In genomic region chr5:113132579-113132978, GRCh38 we compare ENCODE assay signal across 18 cellular contexts.
DNase-seq lines count a peak whose midpoint lies in the region; ATAC-seq and TF ChIP-seq lines count a peak whose summit lies in the region.
"Had no signal": no experiment of that assay in that cellular context is flagged by ENCODE, and none has a peak within 500 bp of the region (broad histone marks: within the 10 kb centered on the region; RNA-seq: fewer than 3 reads in every experiment).

No MANE protein-coding gene starts in this region.

- peak; percentile 37 to 74 for ATAC-seq in left cardiac atrium
- peak; percentile 78 for ATAC-seq in sciatic nerve
- ATAC-seq in HG03196 (IDR thresholded peaks at IDR 0.05; ENCODE audit: unreplicated experiment) = no peak
- ATAC-seq in left lobe of liver = no peak
- ATAC-seq: GM12878 had no signal

- TF ChIP-seq POLR2A in esophagus muscularis mucosa (IDR thresholded peaks at IDR 0.05; ENCODE audit: low read depth) = no peak

- H3K4me3 ChIP-seq in esophagus muscularis mucosa = no peak overlapping the region
- H3K4me3 ChIP-seq: BLaER1 treated with 17β-estradiol and CSF1 and Interleukin-3, amounts not matched to agents 10 nM and 100 nM; GM12878; GM23248; HAP-1 had no signal

- TF ChIP-seq EP300 in esophagus muscularis mucosa (IDR thresholded peaks at IDR 0.05) = no peak

- no peaks in the 10 kb centered on the region for H3K9me3 ChIP-seq in esophagus muscularis mucosa
- H3K9me3 ChIP-seq: HAP-1 had no signal

- no peaks in the 10 kb centered on the region for H3K27me3 ChIP-seq in esophagus muscularis mucosa
- H3K27me3 ChIP-seq: BLaER1 treated with 17β-estradiol and CSF1 and Interleukin-3, amounts not matched to agents 10 nM and 100 nM had no signal

- H3K27ac ChIP-seq in esophagus muscularis mucosa (replicated peaks in 1 of 4) = no peak overlapping the region
- H3K27ac ChIP-seq: BLaER1 treated with 17β-estradiol and CSF1 and Interleukin-3, amounts not matched to agents 10 nM and 100 nM; GM23248; HL-60 had no signal

- H3K4me1 ChIP-seq in esophagus muscularis mucosa = peaks cover 0 to 8% (median 2%) of the 10 kb centered on the region in 4 donors
- H3K4me1 ChIP-seq: BLaER1 treated with 17β-estradiol and CSF1 and Interleukin-3, amounts not matched to agents 10 nM and 100 nM had no signal

- no peaks in the 10 kb centered on the region for H3K36me3 ChIP-seq in esophagus muscularis mucosa
- H3K36me3 ChIP-seq: BLaER1 treated with 17β-estradiol and CSF1 and Interleukin-3, amounts not matched to agents 10 nM and 100 nM; HAP-1 had no signal

- TF ChIP-seq CTCF in esophagus muscularis mucosa (IDR thresholded peaks at IDR 0.05) = no peak

- DNase-seq in esophagus muscularis mucosa (ENCODE audit: extremely low spot score) (peak; percentile 29), fibroblast of peridontal ligament (ENCODE audit: extremely low read depth) (peak; percentile 34), left cardiac atrium (no peak), sciatic nerve (ENCODE audit: low spot score) (no peak), left lobe of liver (ENCODE audit: low spot score) (no peak), NCI-H1436 treated with DMSO at 0.1 percent for 48 hours (lab: John Stamatoyannopoulos, UW) (no peak)
- DNase-seq: CD8-positive, alpha-beta memory T cell; COR-L47; DMS 273 treated with DMSO at 0.1 percent for 48 hours; DMS53; DND-41; EL; GM23248 had no signal

- intact Hi-C loops in esophagus muscularis mucosa (cut with DNase I) = no loop called here
- intact Hi-C loops in left cardiac atrium (cut with DNase I) = no loop called here
- intact Hi-C loops in sciatic nerve (cut with DNase I) = no loop called here

Comparison
In these comparisons a context has a peak if more than half of its experiments do, and no peak if none do; other contexts are left out.
1. DNase-seq: peak in esophagus muscularis mucosa (single experiment) and fibroblast of peridontal ligament (single experiment); none in left cardiac atrium (single experiment), sciatic nerve (single experiment), left lobe of liver (single experiment) and NCI-H1436 treated with DMSO at 0.1 percent for 48 hours (single experiment).
2. ATAC-seq: peak in left cardiac atrium (2 of 2) and sciatic nerve (single experiment); none in HG03196 (single experiment) and left lobe of liver (single experiment).